In genomic region chr15:55588818-55589122, GRCh38 we compare ENCODE assay signal across 8 cellular contexts. TPM values are rescaled to one million over a fixed set of nuclear protein-coding genes. Genes with fewer than 3 reads are reported as not detected.
DNase-seq lines count a peak whose midpoint lies in the region; ATAC-seq and TF ChIP-seq lines count a peak whose summit lies in the region.

No MANE protein-coding gene starts in this region.

- H3K27ac ChIP-seq in mammary epithelial cell (ENCODE audit: insufficient read depth, low read depth, low read length) (no peak overlapping the region), mesenchymal stem cell (ENCODE audit: low read length, poor library complexity, severe bottlenecking) (peak overlapping the region; percentile 49), tibial nerve (peak overlapping the region in 3 of 4 donors; percentile 68 to 93 (median 78))

- H3K27me3 Mint-ChIP-seq in activated naive CD4-positive, alpha-beta T cell treated with anti-CD3 and anti-CD28 coated beads for 36 hours (ENCODE audit: low read depth): peaks cover 37% of the 10 kb centered on the region

- H3K9me3 Mint-ChIP-seq in activated naive CD4-positive, alpha-beta T cell treated with anti-CD3 and anti-CD28 coated beads for 36 hours: no peaks in the 10 kb centered on the region

- H3K27ac Mint-ChIP-seq in activated naive CD4-positive, alpha-beta T cell treated with anti-CD3 and anti-CD28 coated beads for 36 hours: no peak overlapping the region

- no TSS peak for BruUV-seq in mammary epithelial cell (replicated peaks; lab: Mats Ljungman, UMichigan)

- H4K20me1 ChIP-seq in mammary epithelial cell (ENCODE audit: insufficient read depth, low read length): no peaks in the 10 kb centered on the region

- H3K4me1 Mint-ChIP-seq in activated naive CD4-positive, alpha-beta T cell treated with anti-CD3 and anti-CD28 coated beads for 36 hours (ENCODE audit: low read depth): no peaks in the 10 kb centered on the region

- peak overlapping the region; percentile 88 for H4K8ac ChIP-seq in mesenchymal stem cell (ENCODE audit: low read length)

- H3K4me3 ChIP-seq in mammary epithelial cell (replicated peaks in 1 of 3; ENCODE audit: insufficient read depth in 1 of 3, low read depth in 2 of 3, low read length in 3 of 3): peak overlapping the region in 2 of 3 experiments; percentile 41 to 57
- H3K4me3 ChIP-seq in mesenchymal stem cell (ENCODE audit: insufficient read depth in 1 of 2, low read depth in 1 of 2, low read length in 2 of 2): peak overlapping the region; percentile 75 to 83
- peak overlapping the region; percentile 45 to 84 (median 48) for H3K4me3 ChIP-seq in tibial nerve

- H3K9me3 ChIP-seq in mammary epithelial cell (replicated peaks; ENCODE audit: insufficient read depth, low read length) (no peaks in the 10 kb centered on the region), mesenchymal stem cell (ENCODE audit: control insufficient read depth, low read length) (no peaks in the 10 kb centered on the region), tibial nerve (no peaks in the 10 kb centered on the region)

- WGBS in mammary epithelial cell (ENCODE audit: low coverage, missing lambda C conversion rate): 12% methylated on average over 11 of the region's 19 CpGs
- 13% methylated on average over 19 of the region's 19 CpGs for WGBS in mesenchymal stem cell
- WGBS in tibial nerve, 2 donors: 6 to 8% methylated on average over 18 to 19 of the region's 19 CpGs

- peak overlapping the region in 1 of 2 experiments; percentile 21 for H2BK12ac ChIP-seq in mesenchymal stem cell (ENCODE audit: low read length in 2 of 2)

- TF ChIP-seq EP300 in tibial nerve (IDR thresholded peaks at IDR 0.05): no peak

- peak overlapping the region; percentile 62 to 71 for H3K18ac ChIP-seq in mesenchymal stem cell (ENCODE audit: low read depth in 1 of 2, low read length in 2 of 2)

- H3K4me1 ChIP-seq in mammary epithelial cell (ENCODE audit: insufficient read depth, low read length) (peaks cover 3% of the 10 kb centered on the region), mesenchymal stem cell (ENCODE audit: control insufficient read depth, insufficient read depth, low read depth, low read length) (peaks cover 2% of the 10 kb centered on the region), tibial nerve (peaks cover 0 to 31% (median 2%) of the 10 kb centered on the region in 4 donors)

- peak overlapping the region; percentile 68 for H4K91ac ChIP-seq in mesenchymal stem cell (ENCODE audit: low read length)

- H3K4ac ChIP-seq in mesenchymal stem cell (ENCODE audit: low read depth in 1 of 2, low read length in 2 of 2): peak overlapping the region; percentile 75 to 81

- no peak for DNase-seq in activated naive CD4-positive, alpha-beta T cell treated with anti-CD3 and anti-CD28 coated beads for 36 hours
- DNase-seq in activated naive CD4-positive, alpha-beta T cell treated with anti-CD3 and anti-CD28 coated beads, Interleukin-2, amount 50 U/mL, for 16 hours: no peak
- DNase-seq in mammary epithelial cell (no peak), mesenchymal stem cell (no peak), tibial nerve (ENCODE audit: low spot score in 2 of 2) (peak in 1 of 2 donors; percentile 6), D341Med (ENCODE audit: low spot score) (no peak)
- DNase-seq in activated CD8-positive, alpha-beta memory T cell treated with anti-CD3 and anti-CD28 coated beads for 24 hours: no peak

- in situ Hi-C loops in mammary epithelial cell (cut with MboI; ENCODE audit: low sequenced_read_pairs in 2 of 2): no loop called here

- intact Hi-C loops in activated naive CD4-positive, alpha-beta T cell treated with anti-CD3 and anti-CD28 coated beads for 36 hours (cut with micrococcal nuclease): no loop called here
- intact Hi-C loops in mammary epithelial cell (cut with micrococcal nuclease): loop anchor here (5.0 to 10.0 kb wide), 2 partner anchors 39 to 54 kb away; no protein-coding TSS in a partner anchor

- H3K27me3 ChIP-seq in mammary epithelial cell (ENCODE audit: insufficient read depth, low read length): peaks cover 18% of the 10 kb centered on the region
- H3K27me3 ChIP-seq in mesenchymal stem cell (ENCODE audit: control insufficient read depth in 1 of 2, insufficient read depth in 1 of 2, low read length in 2 of 2): no peaks in the 10 kb centered on the region
- H3K27me3 ChIP-seq in tibial nerve: no peaks in the 10 kb centered on the region

- H2BK5ac ChIP-seq in mesenchymal stem cell (ENCODE audit: low read depth, low read length, poor library complexity, severe bottlenecking): no peak overlapping the region

- TF ChIP-seq CTCF in mammary epithelial cell (conservative IDR thresholded peaks at IDR 0.05 in 1 of 2, IDR thresholded peaks at IDR 0.05 in 1 of 2; ENCODE audit: extremely low read depth in 1 of 2, insufficient read depth in 1 of 2, low read depth in 1 of 2, low read length in 2 of 2): no peak
- TF ChIP-seq CTCF in tibial nerve (IDR thresholded peaks at IDR 0.05): no peak

- H3K9ac ChIP-seq in mammary epithelial cell (ENCODE audit: insufficient read depth, low read length): no peak overlapping the region
- peak overlapping the region; percentile 90 for H3K9ac ChIP-seq in mesenchymal stem cell (ENCODE audit: low read length)

- peaks cover 9% of the 10 kb centered on the region for H3K79me1 ChIP-seq in mesenchymal stem cell (replicated peaks; ENCODE audit: low read length, poor library complexity, severe bottlenecking)

- peak overlapping the region in 1 of 2 experiments; percentile 9 for H3K23ac ChIP-seq in mesenchymal stem cell (ENCODE audit: low read length in 2 of 2)

- peak overlapping the region; percentile 38 for H3K4me3 Mint-ChIP-seq in activated naive CD4-positive, alpha-beta T cell treated with anti-CD3 and anti-CD28 coated beads for 36 hours

- ATAC-seq in GM21619 (IDR thresholded peaks at IDR 0.05; ENCODE audit: unreplicated experiment): no peak

- peak overlapping the region; percentile 96 for H3K4me2 ChIP-seq in mammary epithelial cell (ENCODE audit: insufficient read depth, low read depth, low read length)
- peak overlapping the region; percentile 95 for H3K4me2 ChIP-seq in mesenchymal stem cell (ENCODE audit: low read length, poor library complexity, severe bottlenecking)

- H3K14ac ChIP-seq in mesenchymal stem cell (ENCODE audit: low read length in 2 of 2): peak overlapping the region in 1 of 2 experiments; percentile 53

- H2AK5ac ChIP-seq in mesenchymal stem cell (ENCODE audit: low read length, severe bottlenecking): no peak overlapping the region

- H3K36me3 Mint-ChIP-seq in activated naive CD4-positive, alpha-beta T cell treated with anti-CD3 and anti-CD28 coated beads for 36 hours (ENCODE audit: low read depth): no peaks in the 10 kb centered on the region

- peak overlapping the region; percentile 93 for H2BK15ac ChIP-seq in mesenchymal stem cell (ENCODE audit: low read depth, poor library complexity, severe bottlenecking)

- CTCF ChIA-PET in activated naive CD4-positive, alpha-beta T cell treated with anti-CD3 and anti-CD28 coated beads for 36 hours (lab: Charles Lee): interaction anchor here (1.3 kb wide), 1 partner anchor 54 kb away, joined by 4 read pairs; no protein-coding TSS in a partner anchor
- CTCF ChIA-PET in mammary epithelial cell (lab: Charles Lee; ENCODE audit: low non-redundant PET): no interaction called here

- H2BK120ac ChIP-seq in mesenchymal stem cell (ENCODE audit: low read depth, low read length): peak overlapping the region; percentile 89

- no peaks in the 10 kb centered on the region for H3K79me2 ChIP-seq in mammary epithelial cell (ENCODE audit: insufficient read depth, low read length)

- dilution Hi-C loops in mammary epithelial cell (cut with HindIII; ENCODE audit: low sequenced_read_pairs): no loop called here

- H2AFZ ChIP-seq in mammary epithelial cell (ENCODE audit: low read depth, low read length) (peak overlapping the region; percentile 89), mesenchymal stem cell (ENCODE audit: low read depth, low read length) (peak overlapping the region; percentile 46)

- TF ChIP-seq POLR2A in tibial nerve (IDR thresholded peaks at IDR 0.05): no peak

- H3K36me3 ChIP-seq in mammary epithelial cell (ENCODE audit: insufficient read depth, low read length) (no peaks in the 10 kb centered on the region), mesenchymal stem cell (ENCODE audit: control insufficient read depth in 1 of 2, insufficient read depth in 2 of 2, low read depth in 1 of 2, low read length in 2 of 2) (no peaks in the 10 kb centered on the region), tibial nerve (no peaks in the 10 kb centered on the region)

RNA-seq across cellular contexts. Expression of gene PYGO1, which starts 0.6 kb away (rescaled TPM):
- not detected for total RNA-seq in activated naive CD4-positive, alpha-beta T cell treated with anti-CD3 and anti-CD28 coated beads for 36 hours
- total RNA-seq in mammary epithelial cell (1 to 10 TPM; 1.0 to 5.8 TPM), tibial nerve (10 to 100 TPM in 1 of 4 donors, 1 to 10 TPM in 3; 4.2 to 11.9 (median 8.2) TPM)
- polyA plus RNA-seq in mammary epithelial cell: 0.19 TPM
- 0.05 TPM for polyA minus RNA-seq in mammary epithelial cell
- 7.4 TPM for polyA plus RNA-seq in mesenchymal stem cell (2013, experiment 1 of 2)
- 7.1 TPM for polyA plus RNA-seq in mesenchymal stem cell (2013, experiment 2 of 2)
